Comparison of ENCODE assay signal across 9 cellular contexts in the genomic region with DNA sequence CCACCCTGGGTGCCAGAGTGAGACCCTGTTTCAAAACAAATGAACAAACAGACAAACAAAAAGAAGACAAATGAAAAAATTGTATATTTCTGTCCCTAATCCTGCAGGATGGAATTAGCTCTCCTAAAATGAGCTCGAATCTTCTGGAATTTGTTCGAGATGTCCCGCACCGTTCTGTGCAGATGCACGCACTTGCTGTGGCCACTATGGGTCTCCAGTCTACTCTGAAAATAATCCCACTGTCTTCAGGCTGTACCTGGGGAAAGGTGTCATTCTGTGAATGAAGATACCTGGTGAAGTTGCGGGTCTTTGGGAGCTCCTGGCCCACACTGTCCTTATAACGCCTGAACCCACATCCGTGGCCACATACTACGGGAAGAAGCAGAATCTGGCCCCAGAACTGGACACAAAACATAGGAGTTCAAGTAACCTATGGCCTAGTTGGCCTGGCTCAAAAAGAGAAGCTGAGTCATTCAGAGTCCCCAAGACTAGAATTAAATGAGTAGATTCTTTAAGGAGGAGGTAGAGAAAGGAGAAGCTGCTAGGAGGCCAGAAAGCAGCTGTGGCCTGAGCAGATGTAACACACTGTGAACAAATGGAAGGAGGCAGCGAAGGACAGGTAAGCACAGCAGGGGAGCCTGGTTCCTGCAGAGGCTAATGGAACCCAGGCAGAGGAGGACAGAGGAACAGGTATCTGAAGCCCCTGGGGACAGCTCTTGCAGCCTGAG.
DNase-seq lines count a peak whose midpoint lies in the region; ATAC-seq, FAIRE-seq and TF ChIP-seq lines count a peak whose summit lies in the region.
"Had no signal": no experiment of that assay in that cellular context is flagged by ENCODE, and none has a peak within 500 bp of the region (broad histone marks: within the 10 kb centered on the region; RNA-seq: fewer than 3 reads in every experiment).

No MANE protein-coding gene starts in this region.

- no TSS peak for BruUV-seq in IMR-90 (replicated peaks; lab: Mats Ljungman, UMichigan)

- no peaks in the 10 kb centered on the region for H3K9me2 ChIP-seq in DOHH2 (replicated peaks; ENCODE audit: control insufficient read depth, low read length)

- H3K27ac ChIP-seq in DOHH2 (ENCODE audit: low read depth, low read length) (peak overlapping the region; percentile 96), IMR-90 (ENCODE audit: insufficient read depth, low read length) (no peak overlapping the region)
- H3K27ac ChIP-seq: tibial artery had no signal

- CTCF ChIA-PET in IMR-90 (lab: Yijun Ruan, JAX): no interaction called here

- H3K9me1 ChIP-seq in IMR-90 (ENCODE audit: insufficient read depth, low read length): peaks cover 16% of the 10 kb centered on the region

- no peak overlapping the region for H2AK9ac ChIP-seq in IMR-90 (replicated peaks; ENCODE audit: low read depth, low read length, poor library complexity)

- H3K14ac ChIP-seq in IMR-90 (replicated peaks; ENCODE audit: low read depth, low read length): no peak overlapping the region

- WGBS in IMR-90 (ENCODE audit: extremely low coverage in 2 of 2, insufficient read length in 1 of 2), 2 experiments: no CpG with 5 or more reads among the region's 10 CpGs

- no peak overlapping the region; the same call in 1 of the 2 replicates for H3K4ac ChIP-seq in IMR-90 (ENCODE audit: low read depth, low read length)

- H3K4me1 ChIP-seq in DOHH2 (ENCODE audit: control insufficient read depth, low read length) (peaks cover 95% of the 10 kb centered on the region), IMR-90 (ENCODE audit: control insufficient read depth, insufficient read depth, low read length) (peaks cover 15% of the 10 kb centered on the region)

- H3K4me3 ChIP-seq in DOHH2 (ENCODE audit: low read length) (peak overlapping the region; percentile 73; the same call in 1 of the 2 replicates), IMR-90 (ENCODE audit: insufficient read depth, low read depth, low read length) (no peak overlapping the region)
- H3K4me3 ChIP-seq: tibial artery had no signal

- no peak overlapping the region for H2BK15ac ChIP-seq in IMR-90 (ENCODE audit: low read depth, low read length)

- no peak overlapping the region for H4K91ac ChIP-seq in IMR-90 (ENCODE audit: insufficient read depth, low read depth, low read length)

- no peak overlapping the region for H2BK5ac ChIP-seq in IMR-90 (ENCODE audit: low read depth, low read length, poor library complexity, severe bottlenecking)

- H3K9ac ChIP-seq in IMR-90 (ENCODE audit: low read depth, low read length): no peak overlapping the region

- H3F3A ChIP-seq in DOHH2 (ENCODE audit: control insufficient read depth, insufficient read depth): peaks cover 29% of the 10 kb centered on the region

- H3K9me3 ChIP-seq in DOHH2 (ENCODE audit: control insufficient read depth, insufficient read depth, low read length) (no peaks in the 10 kb centered on the region), IMR-90 (ENCODE audit: control insufficient read depth, insufficient read depth, low read length) (no peaks in the 10 kb centered on the region)
- H3K9me3 ChIP-seq: tibial artery had no signal

- in situ Hi-C loops in IMR-90 (cut with MboI; ENCODE audit: low sequenced_read_pairs): no loop called here

- H2BK20ac ChIP-seq in IMR-90 (ENCODE audit: low read depth, low read length): no peak overlapping the region; the same call in 1 of the 2 replicates

- no peak overlapping the region for H2AFZ ChIP-seq in IMR-90 (replicated peaks; ENCODE audit: low read length, poor library complexity)

- no peak overlapping the region for H3K18ac ChIP-seq in IMR-90 (ENCODE audit: low read depth, low read length)

- H2BK120ac ChIP-seq in IMR-90 (ENCODE audit: low read depth, low read length): no peak overlapping the region

- peak; percentile 57 for FAIRE-seq in GM19239 (lab: Jason Lieb, UNC)

- DNase-seq in GM19239 (ENCODE audit: insufficient read length, low spot score) (no peak), IMR-90 (peak; percentile 54), fibroblast of peridontal ligament (ENCODE audit: extremely low read depth) (peak; percentile 33), omental fat pad (ENCODE audit: low spot score) (no peak), GDM1 (lab: John Stamatoyannopoulos, UW) (no peak), DMS 273 treated with DMSO at 0.1 percent for 48 hours (lab: John Stamatoyannopoulos, UW) (no peak), iPS-NIHi7 (ENCODE audit: extremely low spot score) (no peak)
- DNase-seq: tibial artery had no signal

- intact Hi-C loops in IMR-90 (cut with micrococcal nuclease): loop anchor here (10.0 kb wide), 2 partner anchors 106 to 264 kb away; partner anchors contain the start of gene FOXN3

- TF ChIP-seq POLR2A in IMR-90 (IDR thresholded peaks at IDR 0.05; ENCODE audit: low read depth, low read length): no peak

- H3K79me2 ChIP-seq in DOHH2 (ENCODE audit: control insufficient read depth, low read length): peaks cover 26% of the 10 kb centered on the region

- H3K27me3 ChIP-seq in DOHH2 (ENCODE audit: control insufficient read depth, low read length) (no peaks in the 10 kb centered on the region), IMR-90 (ENCODE audit: control insufficient read depth, insufficient read depth, low read length) (no peaks in the 10 kb centered on the region)
- H3K27me3 ChIP-seq: tibial artery had no signal

- no peak overlapping the region for H4K8ac ChIP-seq in IMR-90 (ENCODE audit: low read depth in 2 of 2, low read length in 2 of 2)

- no peak overlapping the region for H4K5ac ChIP-seq in IMR-90 (ENCODE audit: low read depth, low read length)

- H2AK5ac ChIP-seq in IMR-90 (ENCODE audit: low read depth, low read length): peak overlapping the region; percentile 63; the same call in 1 of the 2 replicates

- POLR2A ChIA-PET in IMR-90 (lab: Charles Lee; ENCODE audit: unreplicated experiment): interaction anchor here (0.6 kb wide), 2 partner anchors 31 to 267 kb away, joined by 3 to 5 read pairs; no protein-coding TSS in a partner anchor

- H3K79me1 ChIP-seq in IMR-90 (ENCODE audit: low read depth in 1 of 2, low read length in 2 of 2): peaks cover 28 to 64% of the 10 kb centered on the region in 2 experiments

- H4K20me1 ChIP-seq in DOHH2 (ENCODE audit: control insufficient read depth, insufficient read depth, low read depth, low read length) (no peaks in the 10 kb centered on the region), IMR-90 (ENCODE audit: insufficient read depth, low read length) (peaks cover 18% of the 10 kb centered on the region)

- no peak overlapping the region for H3K56ac ChIP-seq in IMR-90 (ENCODE audit: extremely low read depth, insufficient read depth, low read length)

- H3K4me2 ChIP-seq in DOHH2 (ENCODE audit: low read length) (peak overlapping the region; percentile 82), IMR-90 (ENCODE audit: low read depth, low read length) (no peak overlapping the region)

- H3K36me3 ChIP-seq in DOHH2 (ENCODE audit: control insufficient read depth, low read length) (no peaks in the 10 kb centered on the region), IMR-90 (ENCODE audit: control insufficient read depth, insufficient read depth, low read length) (no peaks in the 10 kb centered on the region)
- H3K36me3 ChIP-seq: tibial artery had no signal

- dilution Hi-C loops in IMR-90 (cut with HindIII; ENCODE audit: low sequenced_read_pairs, unreplicated experiment): no loop called here

- no peak overlapping the region for H3K23ac ChIP-seq in IMR-90 (ENCODE audit: low read depth, low read length)

- ATAC-seq in IMR-90 (ENCODE audit: low read depth): no peak
- no peak for ATAC-seq in omental fat pad (ENCODE audit: low FRiP score)

- TF ChIP-seq CTCF in DOHH2 (IDR thresholded peaks at IDR 0.05; ENCODE audit: low read depth, low read length, poor library complexity, severe bottlenecking): peak; percentile 47
- TF ChIP-seq CTCF in IMR-90 (conservative IDR thresholded peaks at IDR 0.05; ENCODE audit: low read depth, low read length): no peak
- no peak for TF ChIP-seq CTCF in omental fat pad (IDR thresholded peaks at IDR 0.05)

- TF ChIP-seq RAD21 in IMR-90 (IDR thresholded peaks at IDR 0.05; ENCODE audit: low read length): no peak

TF ChIP-seq in IMR-90, 13 proteins besides CTCF, POLR2A, EP300 and RAD21:
- TF ChIP-seq BHLHE40 (IDR thresholded peaks at IDR 0.05; ENCODE audit: low read depth, low read length) (no peak), NFE2L2 (IDR thresholded peaks at IDR 0.05; ENCODE audit: low read depth, low read length) (peak; percentile 54; the same call in 1 of the 2 replicates)

Comparison
In these comparisons a context has a peak if more than half of its experiments do, and no peak if none do; other contexts are left out.
1. DNase-seq: peak in IMR-90 (single experiment) and fibroblast of peridontal ligament (single experiment); none in GM19239 (single experiment), omental fat pad (single experiment), GDM1 (single experiment), DMS 273 treated with DMSO at 0.1 percent for 48 hours (single experiment) and iPS-NIHi7 (single experiment).